ENCODE assay signal across 2 cellular contexts in the genomic region with DNA sequence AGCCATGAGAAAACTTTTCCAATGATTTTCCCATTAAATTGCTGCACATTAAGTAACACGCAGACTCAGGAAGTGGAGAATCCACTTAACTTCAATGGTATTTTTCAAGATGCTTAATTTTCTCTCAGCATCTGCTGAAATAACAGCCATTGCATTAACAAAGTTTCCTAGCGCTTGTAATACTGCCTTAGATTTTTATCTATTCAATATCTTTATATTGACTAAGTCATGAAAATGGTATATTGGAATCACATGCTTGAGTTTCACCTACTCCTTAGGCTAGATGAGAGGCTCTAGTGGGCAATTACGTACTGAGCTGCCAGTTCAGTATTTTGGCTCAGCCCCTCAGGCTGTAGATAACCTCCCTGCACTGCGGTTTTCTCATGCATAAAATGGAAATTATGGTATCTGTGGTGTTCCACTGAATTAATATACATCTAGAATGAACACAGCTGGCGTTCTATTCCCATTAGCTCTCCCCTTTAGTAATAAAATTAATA.
TF ChIP-seq lines count a peak whose summit lies in the region.

No MANE protein-coding gene starts in this region.

TF ChIP-seq in SK-N-SH, 30 proteins besides CTCF, POLR2A, EP300 and RAD21 (continued from another document):
- TF ChIP-seq, protein P1, sequence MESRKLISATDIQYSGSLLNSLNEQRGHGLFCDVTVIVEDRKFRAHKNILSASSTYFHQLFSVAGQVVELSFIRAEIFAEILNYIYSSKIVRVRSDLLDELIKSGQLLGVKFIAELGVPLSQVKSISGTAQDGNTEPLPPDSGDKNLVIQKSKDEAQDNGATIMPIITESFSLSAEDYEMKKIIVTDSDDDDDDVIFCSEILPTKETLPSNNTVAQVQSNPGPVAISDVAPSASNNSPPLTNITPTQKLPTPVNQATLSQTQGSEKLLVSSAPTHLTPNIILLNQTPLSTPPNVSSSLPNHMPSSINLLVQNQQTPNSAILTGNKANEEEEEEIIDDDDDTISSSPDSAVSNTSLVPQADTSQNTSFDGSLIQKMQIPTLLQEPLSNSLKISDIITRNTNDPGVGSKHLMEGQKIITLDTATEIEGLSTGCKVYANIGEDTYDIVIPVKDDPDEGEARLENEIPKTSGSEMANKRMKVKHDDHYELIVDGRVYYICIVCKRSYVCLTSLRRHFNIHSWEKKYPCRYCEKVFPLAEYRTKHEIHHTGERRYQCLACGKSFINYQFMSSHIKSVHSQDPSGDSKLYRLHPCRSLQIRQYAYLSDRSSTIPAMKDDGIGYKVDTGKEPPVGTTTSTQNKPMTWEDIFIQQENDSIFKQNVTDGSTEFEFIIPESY (IDR thresholded peaks at IDR 0.05; ENCODE audit: borderline replicate concordance, low read depth): no peak
- TF ChIP-seq MXI1 (IDR thresholded peaks at IDR 0.05; ENCODE audit: low read depth, low read length): no peak

TF ChIP-seq in HCT116, 20 proteins besides CTCF, POLR2A, EP300 and RAD21 (continued from another document):
- TF ChIP-seq, protein P2, sequence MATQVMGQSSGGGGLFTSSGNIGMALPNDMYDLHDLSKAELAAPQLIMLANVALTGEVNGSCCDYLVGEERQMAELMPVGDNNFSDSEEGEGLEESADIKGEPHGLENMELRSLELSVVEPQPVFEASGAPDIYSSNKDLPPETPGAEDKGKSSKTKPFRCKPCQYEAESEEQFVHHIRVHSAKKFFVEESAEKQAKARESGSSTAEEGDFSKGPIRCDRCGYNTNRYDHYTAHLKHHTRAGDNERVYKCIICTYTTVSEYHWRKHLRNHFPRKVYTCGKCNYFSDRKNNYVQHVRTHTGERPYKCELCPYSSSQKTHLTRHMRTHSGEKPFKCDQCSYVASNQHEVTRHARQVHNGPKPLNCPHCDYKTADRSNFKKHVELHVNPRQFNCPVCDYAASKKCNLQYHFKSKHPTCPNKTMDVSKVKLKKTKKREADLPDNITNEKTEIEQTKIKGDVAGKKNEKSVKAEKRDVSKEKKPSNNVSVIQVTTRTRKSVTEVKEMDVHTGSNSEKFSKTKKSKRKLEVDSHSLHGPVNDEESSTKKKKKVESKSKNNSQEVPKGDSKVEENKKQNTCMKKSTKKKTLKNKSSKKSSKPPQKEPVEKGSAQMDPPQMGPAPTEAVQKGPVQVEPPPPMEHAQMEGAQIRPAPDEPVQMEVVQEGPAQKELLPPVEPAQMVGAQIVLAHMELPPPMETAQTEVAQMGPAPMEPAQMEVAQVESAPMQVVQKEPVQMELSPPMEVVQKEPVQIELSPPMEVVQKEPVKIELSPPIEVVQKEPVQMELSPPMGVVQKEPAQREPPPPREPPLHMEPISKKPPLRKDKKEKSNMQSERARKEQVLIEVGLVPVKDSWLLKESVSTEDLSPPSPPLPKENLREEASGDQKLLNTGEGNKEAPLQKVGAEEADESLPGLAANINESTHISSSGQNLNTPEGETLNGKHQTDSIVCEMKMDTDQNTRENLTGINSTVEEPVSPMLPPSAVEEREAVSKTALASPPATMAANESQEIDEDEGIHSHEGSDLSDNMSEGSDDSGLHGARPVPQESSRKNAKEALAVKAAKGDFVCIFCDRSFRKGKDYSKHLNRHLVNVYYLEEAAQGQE (IDR thresholded peaks at IDR 0.05; ENCODE audit: low read depth): no peak
- no peak for TF ChIP-seq ELF1 (IDR thresholded peaks at IDR 0.05; ENCODE audit: borderline replicate concordance, low read depth)
TF ChIP-seq in HCT116: peak in this region for 0.
